1 cellular context compared by ENCODE assay signal in genomic region chr1:94612555-94613204, GRCh38.
TF ChIP-seq lines count a peak whose summit lies in the region.

No MANE protein-coding gene starts in this region.

TF ChIP-seq in K562, 482 proteins besides CTCF, POLR2A, EP300 and RAD21 (continued from another document and continues in another):
- TF ChIP-seq ATF3 (IDR thresholded peaks at IDR 0.05) (no peak), ATF3 (CRISPR knock-in tag; conservative IDR thresholded peaks at IDR 0.05) (no peak), ZNF174 (CRISPR knock-in tag; IDR thresholded peaks at IDR 0.05) (no peak), ZNF3 (CRISPR knock-in tag; IDR thresholded peaks at IDR 0.05) (no peak), DPF2 (IDR thresholded peaks at IDR 0.05) (no peak), TSC22D4 (tag; IDR thresholded peaks at IDR 0.05) (no peak), TAF7 (tag; IDR thresholded peaks at IDR 0.05) (peak; percentile 85), ZFP36 (IDR thresholded peaks at IDR 0.05; ENCODE audit: low read depth, low read length, partially characterized antibody) (no peak), DMBX1 (CRISPR knock-in tag; IDR thresholded peaks at IDR 0.05; ENCODE audit: borderline replicate concordance) (peak; percentile 97), MTF1 (CRISPR knock-in tag; IDR thresholded peaks at IDR 0.05; ENCODE audit: borderline replicate concordance) (no peak), SMARCB1 (IDR thresholded peaks at IDR 0.05; ENCODE audit: insufficient read length, low read depth) (no peak), TCFL5 (CRISPR knock-in tag; conservative IDR thresholded peaks at IDR 0.05) (peak; percentile 42; the same call in 1 of the 2 replicates), DEAF1 (CRISPR knock-in tag; IDR thresholded peaks at IDR 0.05) (no peak), BMI1 (IDR thresholded peaks at IDR 0.05; ENCODE audit: low read length) (no peak), ZNF740 (CRISPR knock-in tag; IDR thresholded peaks at IDR 0.05) (no peak), ZNF740 (tag; IDR thresholded peaks at IDR 0.05) (peak in 1 of 2 experiments; percentile 91; a peak in 2 of 4 replicates), HMG20A (CRISPR knock-in tag; conservative IDR thresholded peaks at IDR 0.05) (no peak), ZBTB49 (CRISPR knock-in tag; IDR thresholded peaks at IDR 0.05; ENCODE audit: borderline replicate concordance) (no peak), NFIX (CRISPR knock-in tag; IDR thresholded peaks at IDR 0.05; ENCODE audit: low read depth) (no peak), CHAMP1 (IDR thresholded peaks at IDR 0.05) (no peak), ID3 (CRISPR knock-in tag; IDR thresholded peaks at IDR 0.05) (no peak), ID3 (tag; IDR thresholded peaks at IDR 0.05) (peak; percentile 90), ZNF707 (CRISPR knock-in tag; conservative IDR thresholded peaks at IDR 0.05) (no peak), ARID2 (IDR thresholded peaks at IDR 0.05) (no peak), ZNF561 (CRISPR knock-in tag; conservative IDR thresholded peaks at IDR 0.05) (no peak), NFIC (IDR thresholded peaks at IDR 0.05) (no peak), MAFG (tag; conservative IDR thresholded peaks at IDR 0.05) (no peak; the same call in 1 of the 2 replicates), PTBP1 (IDR thresholded peaks at IDR 0.05; ENCODE audit: low read depth, low read length) (no peak), ZNF253 (CRISPR knock-in tag; conservative IDR thresholded peaks at IDR 0.05) (no peak), SNRNP70 (optimal IDR thresholded peaks at IDR 0.05; ENCODE audit: low read depth, low read length) (no peak), MIER1 (IDR thresholded peaks at IDR 0.05; ENCODE audit: low read depth) (no peak), SIN3A (IDR thresholded peaks at IDR 0.05; ENCODE audit: borderline replicate concordance in 2 of 2, control insufficient read depth in 1 of 2, low read depth in 2 of 2, low read length in 2 of 2) (no peak), E2F5 (CRISPR knock-in tag; IDR thresholded peaks at IDR 0.05) (no peak), PREB (CRISPR knock-in tag; IDR thresholded peaks at IDR 0.05) (no peak), ZNF655 (CRISPR knock-in tag; IDR thresholded peaks at IDR 0.05) (no peak), IFI16 (CRISPR knock-in tag; IDR thresholded peaks at IDR 0.05) (0 out of 2 replicates have a peak, but pooled peaks have one; percentile 58), ZZZ3 (IDR thresholded peaks at IDR 0.05) (no peak), XRCC3 (IDR thresholded peaks at IDR 0.05) (no peak), ETV6 (IDR thresholded peaks at IDR 0.05; ENCODE audit: borderline replicate concordance in 1 of 2, low read depth in 2 of 2, low read length in 1 of 2) (no peak), ETV6 (CRISPR knock-in tag; IDR thresholded peaks at IDR 0.05; ENCODE audit: borderline replicate concordance) (no peak), ZFPM2 (CRISPR knock-in tag; IDR thresholded peaks at IDR 0.05) (no peak), NR2C2 (CRISPR knock-in tag; IDR thresholded peaks at IDR 0.05) (no peak), NR2C2 (tag; IDR thresholded peaks at IDR 0.05) (peak; percentile 69), ZBTB34 (CRISPR knock-in tag; IDR thresholded peaks at IDR 0.05) (peak; percentile 68; the same call in 1 of the 2 replicates), ZBTB5 (IDR thresholded peaks at IDR 0.05) (no peak), MYNN (IDR thresholded peaks at IDR 0.05) (no peak), MYNN (CRISPR knock-in tag; IDR thresholded peaks at IDR 0.05) (no peak), YY1 (IDR thresholded peaks at IDR 0.05; ENCODE audit: borderline replicate concordance in 1 of 3, control insufficient read depth in 1 of 3, extremely low read depth in 1 of 3, insufficient read depth in 3 of 3, insufficient read length in 1 of 3, insufficient replicate concordance in 2 of 3, low read depth in 1 of 3, low read length in 2 of 3) (no peak), ZNF512 (tag; IDR thresholded peaks at IDR 0.05) (no peak), ZNF124 (CRISPR knock-in tag; IDR thresholded peaks at IDR 0.05) (no peak), PTTG1 (tag; IDR thresholded peaks at IDR 0.05; ENCODE audit: low read depth) (peak; percentile 94), MEF2D (tag; conservative IDR thresholded peaks at IDR 0.05; ENCODE audit: low read depth) (peak; percentile 89), ZNF57 (CRISPR knock-in tag; IDR thresholded peaks at IDR 0.05) (no peak), ZNF121 (CRISPR knock-in tag; conservative IDR thresholded peaks at IDR 0.05) (no peak), SMAD4 (CRISPR knock-in tag; conservative IDR thresholded peaks at IDR 0.05) (peak; percentile 76)
